ENCODE assay signal across 32 cellular contexts in genomic region chr1:158798531-158798930, GRCh38. TPM values are rescaled to one million over a fixed set of nuclear protein-coding genes. Genes with fewer than 3 reads are reported as not detected.
DNase-seq lines count a peak whose midpoint lies in the region; ATAC-seq and TF ChIP-seq lines count a peak whose summit lies in the region.
"Had no signal": no experiment of that assay in that cellular context is flagged by ENCODE, and none has a peak within 500 bp of the region (broad histone marks: within the 10 kb centered on the region; RNA-seq: fewer than 3 reads in every experiment).

No MANE protein-coding gene starts in this region.

- no peak for ATAC-seq in GM18868 (IDR thresholded peaks at IDR 0.05; ENCODE audit: unreplicated experiment)
- ATAC-seq: activated CD8-positive, alpha-beta T cell treated with anti-CD3 and anti-CD28 coated beads for 36 hours; GM12878; HCT116; HepG2; naive thymus-derived CD8-positive, alpha-beta T cell; T-helper 17 cell had no signal

- H3K9me3 Mint-ChIP-seq in MCF 10A (ENCODE audit: unreplicated experiment) = no peaks in the 10 kb centered on the region
- H3K9me3 Mint-ChIP-seq: activated CD8-positive, alpha-beta T cell treated with anti-CD3 and anti-CD28 coated beads for 36 hours; memory B cell; naive thymus-derived CD8-positive, alpha-beta T cell had no signal

- H3K4me3 Mint-ChIP-seq in MCF 10A (ENCODE audit: unreplicated experiment) = no peak overlapping the region
- H3K4me3 Mint-ChIP-seq: activated CD8-positive, alpha-beta T cell treated with anti-CD3 and anti-CD28 coated beads for 36 hours; memory B cell; naive thymus-derived CD8-positive, alpha-beta T cell; T-helper 17 cell had no signal

- no peaks in the 10 kb centered on the region for H3K4me1 Mint-ChIP-seq in MCF 10A (ENCODE audit: insufficient read depth, unreplicated experiment)
- H3K4me1 Mint-ChIP-seq: naive thymus-derived CD8-positive, alpha-beta T cell had no signal

- DNase-seq in MCF 10A (ENCODE audit: unreplicated experiment) (no peak), breast epithelium (ENCODE audit: low spot score in 2 of 2) (no peak), RWPE1 (ENCODE audit: low spot score) (peak; percentile 4), fibroblast of pulmonary artery (ENCODE audit: low read depth) (no peak), T-helper 9 cell (no peak), NCI-H2171 treated with DMSO at 0.1 percent for 48 hours (lab: John Stamatoyannopoulos, UW) (no peak)
- no peak for DNase-seq in stimulated activated CD4-positive, alpha-beta T cell treated with anti-CD3 and anti-CD28 coated beads, Interleukin-4, amount 100 ng/mL, for 1 hour
- DNase-seq: activated CD8-positive, alpha-beta T cell treated with anti-CD3 and anti-CD28 coated beads for 36 hours; activated naive CD4-positive, alpha-beta T cell; activated T-cell treated with anti-CD3 and anti-CD28 coated beads, Interleukin-2, amount 50 U/mL, for 1 hour; amygdala; caudate nucleus; DMS 273 treated with DMSO at 0.1 percent for 48 hours; effector memory CD4-positive, alpha-beta T cell; GF-D8; MV-4-11; naive thymus-derived CD8-positive, alpha-beta T cell; NCI-H1930; NCI-H446; posterior cingulate gyrus; SIG-M5; stimulated activated CD4-positive, alpha-beta T cell treated with anti-CD3 and anti-CD28 coated beads, Interleukin-4, amount 100 ng/mL, for 24 hours; T-helper 17 cell; upper lobe of left lung had no signal

- TF ChIP-seq CTCF in MCF 10A (IDR thresholded peaks at IDR 0.05; ENCODE audit: unreplicated experiment) (peak; percentile 37), breast epithelium (IDR thresholded peaks at IDR 0.05) (no peak), RWPE1 (conservative IDR thresholded peaks at IDR 0.05; ENCODE audit: low read depth) (no peak), fibroblast of pulmonary artery (IDR thresholded peaks at IDR 0.05; ENCODE audit: low read length, missing control alignments) (peak; percentile 9)

- intact Hi-C loops in MCF 10A (cut with micrococcal nuclease) (loop anchor here (1.0 to 5.0 kb wide), 2 partner anchors 200 to 274 kb away; no protein-coding TSS in a partner anchor), breast epithelium (cut with DNase I; ENCODE audit: low total_unique reads) (no loop called here)

- CTCF ChIA-PET in MCF 10A (lab: Yijun Ruan, JAX) = no interaction called here
- CTCF ChIA-PET in RWPE1 (lab: Yijun Ruan, JAX) = no interaction called here

- H3K27ac ChIP-seq in breast epithelium (no peak overlapping the region), RWPE1 (no peak overlapping the region)
- H3K27ac ChIP-seq: upper lobe of left lung had no signal

- H3K4me3 ChIP-seq in breast epithelium (no peak overlapping the region), fibroblast of pulmonary artery (replicated peaks; ENCODE audit: low read depth, low read length) (no peak overlapping the region)
- H3K4me3 ChIP-seq: GM12878, upper lobe of left lung had no signal

- POLR2A ChIA-PET in MCF 10A (lab: Yijun Ruan, JAX) (no interaction called here), RWPE1 (lab: Yijun Ruan, JAX; ENCODE audit: low non-redundant PET) (no interaction called here)

- peaks cover 89% of the 10 kb centered on the region for H3K27me3 Mint-ChIP-seq in MCF 10A (ENCODE audit: insufficient read depth, unreplicated experiment)

- TF ChIP-seq POLR2A in breast epithelium (IDR thresholded peaks at IDR 0.05) = no peak

- H3K4me1 ChIP-seq in breast epithelium = no peaks in the 10 kb centered on the region
- H3K4me1 ChIP-seq: upper lobe of left lung had no signal

- peaks cover 0 to 3% of the 10 kb centered on the region in 2 donors for H3K27me3 ChIP-seq in breast epithelium
- H3K27me3 ChIP-seq: upper lobe of left lung had no signal

- no peak overlapping the region for H3K27ac Mint-ChIP-seq in MCF 10A (ENCODE audit: low read depth, unreplicated experiment)
- H3K27ac Mint-ChIP-seq: activated CD8-positive, alpha-beta T cell treated with anti-CD3 and anti-CD28 coated beads for 36 hours; memory B cell; naive thymus-derived CD8-positive, alpha-beta T cell; T-helper 17 cell had no signal

- no peaks in the 10 kb centered on the region for H3K36me3 ChIP-seq in breast epithelium
- H3K36me3 ChIP-seq: upper lobe of left lung had no signal

- BruUV-seq in MCF 10A (replicated peaks; lab: Mats Ljungman, UMichigan) = no TSS peak

- no peaks in the 10 kb centered on the region for H3K9me3 ChIP-seq in breast epithelium
- H3K9me3 ChIP-seq: upper lobe of left lung had no signal

- H3K36me3 Mint-ChIP-seq in MCF 10A (ENCODE audit: insufficient read depth, unreplicated experiment) = no peaks in the 10 kb centered on the region
- H3K36me3 Mint-ChIP-seq: memory B cell; naive thymus-derived CD8-positive, alpha-beta T cell had no signal

RNA-seq across cellular contexts. Expression of gene OR6N2, which starts 17.5 kb away (rescaled TPM):
- total RNA-seq in MCF 10A (2022) (not detected in 2 replicates), breast epithelium (not detected)
- total RNA-seq: activated CD8-positive, alpha-beta T cell treated with anti-CD3 and anti-CD28 coated beads for 36 hours; fibroblast of lung; GM12878; HepG2; kidney epithelial cell; naive thymus-derived CD8-positive, alpha-beta T cell; skeletal muscle tissue; T-helper 17 cell had no signal

RNA-seq across cellular contexts. Expression of gene OR6N1, which starts 26.5 kb away (rescaled TPM):
- not detected in 2 replicates for total RNA-seq in MCF 10A (2022)
- total RNA-seq in breast epithelium = not detected
- total RNA-seq: activated CD8-positive, alpha-beta T cell treated with anti-CD3 and anti-CD28 coated beads for 36 hours; fibroblast of lung; GM12878; HepG2; kidney epithelial cell; naive thymus-derived CD8-positive, alpha-beta T cell; skeletal muscle tissue; T-helper 17 cell had no signal

RNA-seq across cellular contexts. Expression of gene MNDA, which starts 32.6 kb away (rescaled TPM):
- total RNA-seq in MCF 10A (2022) (not detected in 2 replicates), breast epithelium (1 to 10 TPM; 4.6 to 6.9 (median 5.3) TPM)
- total RNA-seq: activated CD8-positive, alpha-beta T cell treated with anti-CD3 and anti-CD28 coated beads for 36 hours; fibroblast of lung; HepG2; kidney epithelial cell had no signal

RNA-seq across cellular contexts. Expression of gene OR6K6, which starts 44.0 kb away (rescaled TPM):
- total RNA-seq in MCF 10A (2022) (not detected in 2 replicates), breast epithelium (not detected)
- total RNA-seq: activated CD8-positive, alpha-beta T cell treated with anti-CD3 and anti-CD28 coated beads for 36 hours; fibroblast of lung; GM12878; HepG2; kidney epithelial cell; naive thymus-derived CD8-positive, alpha-beta T cell; skeletal muscle tissue; T-helper 17 cell; upper lobe of left lung had no signal

Comparison
In these comparisons a context has a peak if more than half of its experiments do, and no peak if none do; other contexts are left out.
1. CTCF ChIP-seq: peak in MCF 10A (single experiment) and fibroblast of pulmonary artery (single experiment); none in breast epithelium (0 of 3) and RWPE1 (single experiment).